14 cellular contexts compared by ENCODE assay signal in genomic region chr4:180557348-180557747, GRCh38.
DNase-seq lines count a peak whose midpoint lies in the region; ATAC-seq and TF ChIP-seq lines count a peak whose summit lies in the region.
"Had no signal": no experiment of that assay in that cellular context is flagged by ENCODE, and none has a peak within 500 bp of the region (broad histone marks: within the 10 kb centered on the region; RNA-seq: fewer than 3 reads in every experiment).

No MANE protein-coding gene starts in this region.

- intact Hi-C loops in CD8-positive, alpha-beta T cell (cut with DNase I, micrococcal nuclease) = no loop called here

- peak; percentile 73 for ATAC-seq in GM18868 (IDR thresholded peaks at IDR 0.05; ENCODE audit: unreplicated experiment)
- ATAC-seq in HG03460 (IDR thresholded peaks at IDR 0.05; ENCODE audit: unreplicated experiment) = peak; percentile 54
- no peak for ATAC-seq in stimulated activated memory B cell treated with anti-CD40 and anti-IgM and Interleukin-4, amounts not matched to agents 10 μg/mL and 1 μg/mL and 100 μg/mL, for 72 hours
- no peak for ATAC-seq in CD8-positive, alpha-beta T cell
- ATAC-seq: upper lobe of right lung had no signal

- no peak overlapping the region for H3K4me3 Mint-ChIP-seq in brain
- no peak overlapping the region for H3K4me3 Mint-ChIP-seq in stimulated activated memory B cell treated with anti-CD40 and anti-IgM and Interleukin-4, amounts not matched to agents 10 μg/mL and 1 μg/mL and 100 μg/mL, for 72 hours
- H3K4me3 Mint-ChIP-seq in CD8-positive, alpha-beta T cell = no peak overlapping the region

- no peaks in the 10 kb centered on the region for H3K36me3 ChIP-seq in CD8-positive, alpha-beta T cell (ENCODE audit: insufficient read depth, low read length)
- H3K36me3 ChIP-seq: BLaER1, esophagus muscularis mucosa, upper lobe of right lung had no signal

- H3K27ac Mint-ChIP-seq in brain = no peak overlapping the region
- H3K27ac Mint-ChIP-seq in stimulated activated memory B cell treated with anti-CD40 and anti-IgM and Interleukin-4, amounts not matched to agents 10 μg/mL and 1 μg/mL and 100 μg/mL, for 72 hours = no peak overlapping the region
- no peak overlapping the region for H3K27ac Mint-ChIP-seq in CD8-positive, alpha-beta T cell

- no peaks in the 10 kb centered on the region for H3K9me3 ChIP-seq in CD8-positive, alpha-beta T cell (ENCODE audit: low read length)
- H3K9me3 ChIP-seq: BLaER1, esophagus muscularis mucosa, upper lobe of right lung had no signal

- peaks cover 0 to 3% (median 0%) of the 10 kb centered on the region in 5 experiments for H3K9me3 Mint-ChIP-seq in brain
- H3K9me3 Mint-ChIP-seq in stimulated activated memory B cell treated with anti-CD40 and anti-IgM and Interleukin-4, amounts not matched to agents 10 μg/mL and 1 μg/mL and 100 μg/mL, for 72 hours = no peaks in the 10 kb centered on the region
- no peaks in the 10 kb centered on the region for H3K9me3 Mint-ChIP-seq in CD8-positive, alpha-beta T cell

- no peak overlapping the region for H3K27ac ChIP-seq in C4-2B
- no peak overlapping the region for H3K27ac ChIP-seq in CD8-positive, alpha-beta T cell (ENCODE audit: low read depth, low read length)
- H3K27ac ChIP-seq: BLaER1, esophagus muscularis mucosa, upper lobe of right lung had no signal

- TF ChIP-seq CTCF in C4-2B (conservative IDR thresholded peaks at IDR 0.05) (peak; percentile 54), brain (conservative IDR thresholded peaks at IDR 0.05) (peak; percentile 13 to 37)
- TF ChIP-seq CTCF in CD8-positive, alpha-beta T cell (IDR thresholded peaks at IDR 0.05) = no peak

- H3K4me1 Mint-ChIP-seq in brain = peaks cover 10% of the 10 kb centered on the region
- no peaks in the 10 kb centered on the region for H3K4me1 Mint-ChIP-seq in stimulated activated memory B cell treated with anti-CD40 and anti-IgM and Interleukin-4, amounts not matched to agents 10 μg/mL and 1 μg/mL and 100 μg/mL, for 72 hours
- no peaks in the 10 kb centered on the region for H3K4me1 Mint-ChIP-seq in CD8-positive, alpha-beta T cell (ENCODE audit: low read depth)

- H3K27me3 ChIP-seq in CD8-positive, alpha-beta T cell (ENCODE audit: insufficient read depth, low read length) = no peaks in the 10 kb centered on the region
- H3K27me3 ChIP-seq: BLaER1, esophagus muscularis mucosa, upper lobe of right lung had no signal

- CTCF ChIA-PET in CD8-positive, alpha-beta T cell (lab: Charles Lee) = no interaction called here

- H3K4me3 ChIP-seq in CD8-positive, alpha-beta T cell (ENCODE audit: low read depth, low read length) = no peak overlapping the region
- H3K4me3 ChIP-seq: BLaER1, esophagus muscularis mucosa, upper lobe of right lung had no signal

- H3K36me3 Mint-ChIP-seq in brain = no peaks in the 10 kb centered on the region
- no peaks in the 10 kb centered on the region for H3K36me3 Mint-ChIP-seq in stimulated activated memory B cell treated with anti-CD40 and anti-IgM and Interleukin-4, amounts not matched to agents 10 μg/mL and 1 μg/mL and 100 μg/mL, for 72 hours
- H3K36me3 Mint-ChIP-seq in CD8-positive, alpha-beta T cell = no peaks in the 10 kb centered on the region

- no peaks in the 10 kb centered on the region for H3K27me3 Mint-ChIP-seq in brain
- H3K27me3 Mint-ChIP-seq in stimulated activated memory B cell treated with anti-CD40 and anti-IgM and Interleukin-4, amounts not matched to agents 10 μg/mL and 1 μg/mL and 100 μg/mL, for 72 hours = no peaks in the 10 kb centered on the region
- H3K27me3 Mint-ChIP-seq in CD8-positive, alpha-beta T cell (ENCODE audit: low read depth) = no peaks in the 10 kb centered on the region

- no peak for DNase-seq in A172 (ENCODE audit: low spot score)
- DNase-seq in GF-D8 (lab: John Stamatoyannopoulos, UW) = no peak
- DNase-seq in CD8-positive, alpha-beta T cell = no peak
- DNase-seq: activated CD4-positive, CD25-positive, alpha-beta regulatory T cell treated with anti-CD3 and anti-CD28 coated beads, Interleukin-2, amount 50 U/mL, for 72 hours; caudate nucleus; SIG-M5; upper lobe of right lung had no signal

- no peaks in the 10 kb centered on the region for H3K4me1 ChIP-seq in CD8-positive, alpha-beta T cell (ENCODE audit: insufficient read depth, low read length)
- H3K4me1 ChIP-seq: BLaER1, esophagus muscularis mucosa, upper lobe of right lung had no signal

- POLR2A ChIA-PET in CD8-positive, alpha-beta T cell (lab: Charles Lee) = interaction anchor here (0.6 kb wide), 1 partner anchor 1429 kb away, joined by 3 read pairs; no protein-coding TSS in a partner anchor

Comparison
In these comparisons a context has a peak if more than half of its experiments do, and no peak if none do; other contexts are left out.
1. ATAC-seq: peak in GM18868 (single experiment) and HG03460 (single experiment); none in stimulated activated memory B cell treated with anti-CD40 and anti-IgM and Interleukin-4, amounts not matched to agents 10 μg/mL and 1 μg/mL and 100 μg/mL, for 72 hours (single experiment) and CD8-positive, alpha-beta T cell (single experiment).